Comparison of ENCODE assay signal across 9 cellular contexts in the genomic region with DNA sequence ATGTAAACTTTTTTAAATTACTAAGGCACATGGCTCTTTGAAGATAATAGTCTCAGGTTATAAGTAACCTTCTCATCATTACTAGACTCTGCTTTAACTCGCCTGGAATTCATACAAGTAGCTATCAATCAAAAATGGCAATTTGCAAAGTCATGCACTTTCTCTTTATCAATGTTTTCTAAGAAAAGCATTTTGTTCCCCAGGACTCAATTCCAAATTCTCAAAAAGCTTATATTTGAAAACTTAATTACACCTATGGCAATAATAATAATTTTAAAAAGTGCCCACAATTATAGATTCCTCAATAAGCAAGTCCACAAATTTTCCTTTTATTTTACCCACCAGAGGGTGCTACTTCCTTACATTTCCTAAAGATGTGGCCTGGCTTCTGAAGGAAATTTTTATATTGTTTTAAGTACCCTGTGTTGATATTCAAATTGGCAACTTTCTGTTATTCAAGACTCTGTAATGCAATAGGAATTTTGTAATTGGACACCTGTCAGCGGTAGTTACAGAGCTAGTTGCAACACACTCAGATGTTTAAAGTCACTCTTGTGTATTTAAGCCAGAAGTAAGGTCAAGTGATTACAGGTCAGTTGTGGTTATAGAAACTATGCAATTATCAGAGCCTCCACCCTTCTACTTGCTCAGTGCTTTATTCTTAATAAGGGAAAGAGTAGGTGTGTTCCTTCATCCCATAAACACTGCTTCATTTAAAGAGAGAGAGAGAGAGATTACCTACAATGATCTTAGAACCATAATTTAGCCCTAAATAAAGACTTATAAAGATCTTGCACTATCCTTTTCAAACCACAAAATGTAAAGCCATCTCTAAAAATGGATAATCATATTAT. TPM values are rescaled to one million over a fixed set of nuclear protein-coding genes. Genes with fewer than 3 reads are reported as not detected.
DNase-seq lines count a peak whose midpoint lies in the region; ATAC-seq, FAIRE-seq and TF ChIP-seq lines count a peak whose summit lies in the region.
"Had no signal": no experiment of that assay in that cellular context is flagged by ENCODE, and none has a peak within 500 bp of the region (broad histone marks: within the 10 kb centered on the region; RNA-seq: fewer than 3 reads in every experiment).

No MANE protein-coding gene starts in this region.

- H3K9me3 ChIP-seq in MM.1S (replicated peaks; ENCODE audit: insufficient read depth, low read length) (no peaks in the 10 kb centered on the region), SJCRH30 (replicated peaks) (no peaks in the 10 kb centered on the region), pancreas (no peaks in the 10 kb centered on the region)

- H3K27me3 ChIP-seq in MM.1S (replicated peaks; ENCODE audit: insufficient read depth, low read length) (no peaks in the 10 kb centered on the region), SJCRH30 (no peaks in the 10 kb centered on the region), pancreas (no peaks in the 10 kb centered on the region)

- H3K9ac ChIP-seq in MM.1S (ENCODE audit: low read length), result no peak overlapping the region

- peak; percentile 92 for FAIRE-seq in pancreas (lab: Jason Lieb, UNC)

- 0 out of 2 replicates have a peak overlapping the region, but pooled peaks have one; percentile 1 for H3K4me2 ChIP-seq in MM.1S (ENCODE audit: low read depth, low read length)

- H2AFZ ChIP-seq in MM.1S (ENCODE audit: low read length), result peak overlapping the region; percentile 12; the same call in 1 of the 2 replicates

- peaks cover 8% of the 10 kb centered on the region; the same call in 1 of the 2 replicates for H3K4me1 ChIP-seq in MM.1S (ENCODE audit: low read length)
- H3K4me1 ChIP-seq in SJCRH30, result peaks cover 12% of the 10 kb centered on the region
- peaks cover 7 to 12% (median 9%) of the 10 kb centered on the region in 3 donors for H3K4me1 ChIP-seq in pancreas

- 13 to 20% methylated on average over 2 of the region's 2 CpGs for WGBS in pancreas, 2 donors

- H4K20me1 ChIP-seq in MM.1S (ENCODE audit: insufficient read depth, low read length), result no peaks in the 10 kb centered on the region

- H3K36me3 ChIP-seq in MM.1S (replicated peaks; ENCODE audit: insufficient read depth, low read length) (no peaks in the 10 kb centered on the region), SJCRH30 (no peaks in the 10 kb centered on the region), pancreas (no peaks in the 10 kb centered on the region)

- DNase-seq in NOMO-1 treated with DMSO at 0.1 percent for 48 hours (lab: John Stamatoyannopoulos, UW; ENCODE audit: unreplicated experiment) (peak; percentile 7), NOMO-1 treated with dmso at 0.1 percent for 144 hours (lab: John Stamatoyannopoulos, UW; ENCODE audit: unreplicated experiment) (no peak), MM.1S (peak; percentile 57), SJCRH30 (peak; percentile 6 to 62), fibroblast of the aortic adventitia (ENCODE audit: low read depth) (peak; percentile 95), pancreas (peak in 3 of 6 donors; percentile 26 to 38 (median 27))

- H3K27ac ChIP-seq in MM.1S (ENCODE audit: low read length) (no peak overlapping the region), SJCRH30 (no peak overlapping the region), pancreas (peak overlapping the region in 3 of 4 donors; percentile 13 to 55 (median 36))

- ATAC-seq in pancreas (peak; percentile 96 to 99 (median 98)), HG03025 (IDR thresholded peaks at IDR 0.05; ENCODE audit: low FRiP score, unreplicated experiment) (no peak), GM19035 (IDR thresholded peaks at IDR 0.05; ENCODE audit: unreplicated experiment) (no peak)

- no peaks in the 10 kb centered on the region for H3K79me2 ChIP-seq in MM.1S (ENCODE audit: low read length)

- H3F3A ChIP-seq in MM.1S (ENCODE audit: insufficient read depth, low read length), result no peaks in the 10 kb centered on the region

- H3K9me2 ChIP-seq in MM.1S (replicated peaks; ENCODE audit: insufficient read depth, low read length), result no peaks in the 10 kb centered on the region

- TF ChIP-seq CTCF in MM.1S (IDR thresholded peaks at IDR 0.05; ENCODE audit: low read length), result peak; percentile 67
- peak; percentile 50 for TF ChIP-seq CTCF in fibroblast of the aortic adventitia (IDR thresholded peaks at IDR 0.05; ENCODE audit: insufficient read depth, low read length)
- TF ChIP-seq CTCF in pancreas (IDR thresholded peaks at IDR 0.05), result peak; percentile 9 to 47 (median 25)

- H3K4me3 ChIP-seq in MM.1S (ENCODE audit: low read length), result no peak overlapping the region
- H3K4me3 ChIP-seq in SJCRH30, result no peak overlapping the region
- H3K4me3 ChIP-seq in fibroblast of the aortic adventitia (ENCODE audit: low read depth, low read length), result no peak overlapping the region
- no peak overlapping the region for H3K4me3 ChIP-seq in pancreas

- intact Hi-C loops in pancreas (cut with DNase I), result loop anchor here in 1 of 3 donors (10.0 kb wide), 1 partner anchor 67 kb away; no protein-coding TSS in a partner anchor

RNA-seq across cellular contexts. Expression of a gene that starts 47.1 kb away (rescaled TPM):
- not detected in 2 replicates for total RNA-seq in SJCRH30 (2014; rRNA removed; shearing (Covaris generic))
- total RNA-seq in fibroblast of the aortic adventitia (ENCODE audit: low replicate concordance), result not detected in 2 replicates
- total RNA-seq in pancreas, result not detected
- polyA plus RNA-seq in pancreas, result not detected
- total RNA-seq: CD4-positive, CD25-positive, alpha-beta regulatory T cell had no signal
- polyA plus RNA-seq: CD4-positive, CD25-positive, alpha-beta regulatory T cell had no signal

RNA-seq across cellular contexts. Expression of a gene that starts 49.1 kb away (rescaled TPM):
- total RNA-seq in SJCRH30 (2014; rRNA removed; shearing (Covaris generic)), result 25.4 and 26.4 TPM in 2 replicates
- 12.8 and 31.9 TPM in 2 replicates for total RNA-seq in fibroblast of the aortic adventitia (ENCODE audit: low replicate concordance)
- total RNA-seq in pancreas, result 10 to 100 TPM; 13.2 to 27.3 (median 18.0) TPM
- polyA plus RNA-seq in pancreas, result 10 to 100 TPM in 1 of 2 donors, 1 to 10 TPM in 1; 8.2 to 14.9 TPM

Comparison
In these comparisons a context has a peak if more than half of its experiments do, and no peak if none do; other contexts are left out.
1. H3K27ac ChIP-seq: peak in pancreas (3 of 4); none in MM.1S (single experiment) and SJCRH30 (single experiment).
2. ATAC-seq: peak in pancreas (4 of 4); none in HG03025 (single experiment) and GM19035 (single experiment).
3. Peak in every context shown above with its lines, with median percentiles within 50 percentile points of each other: CTCF ChIP-seq.